Comparison of ENCODE assay signal across 12 cellular contexts in genomic region chr9:33114746-33115145, GRCh38.
"Had no signal": no experiment of that assay in that cellular context is flagged by ENCODE, and none has a peak within 500 bp of the region (broad histone marks: within the 10 kb centered on the region; RNA-seq: fewer than 3 reads in every experiment).

No MANE protein-coding gene starts in this region.

- H3K9me3 Mint-ChIP-seq: activated T-cell treated with anti-CD3 and anti-CD28 coated beads, Interleukin-2, amount 50 U/mL, for 4 hours; nephron progenitor cell had no signal

- H3K36me3 ChIP-seq: breast epithelium had no signal

- H3K4me1 ChIP-seq: breast epithelium, psoas muscle had no signal

- DNase-seq: activated CD4-positive, CD25-positive, alpha-beta regulatory T cell treated with anti-CD3 and anti-CD28 coated beads, Interleukin-2, amount 50 U/mL, for 72 hours; activated T-cell treated with anti-CD3 and anti-CD28 coated beads, Interleukin-2, amount 50 U/mL, for 4 hours; dorsolateral prefrontal cortex; left lung; mesendoderm; nephron progenitor cell; psoas muscle; right lobe of liver; T-helper 9 cell had no signal

- ATAC-seq: activated T-cell treated with anti-CD3 and anti-CD28 coated beads, Interleukin-2, amount 50 U/mL, for 4 hours; left lung; psoas muscle; right lobe of liver had no signal

- H3K27me3 ChIP-seq: ascending aorta, breast epithelium, dorsolateral prefrontal cortex, left lung, right lobe of liver had no signal

- H3K4me3 ChIP-seq: ascending aorta, breast epithelium, dorsolateral prefrontal cortex, left lung, psoas muscle, right lobe of liver, SK-N-MC had no signal

- H3K4me3 Mint-ChIP-seq: activated T-cell treated with anti-CD3 and anti-CD28 coated beads, Interleukin-2, amount 50 U/mL, for 4 hours; nephron progenitor cell had no signal

- H3K27ac ChIP-seq: ascending aorta, breast epithelium, dorsolateral prefrontal cortex, left lung, psoas muscle, right lobe of liver, SK-N-MC had no signal

- H3K9me3 ChIP-seq: ascending aorta, breast epithelium, left lung, psoas muscle, right lobe of liver had no signal
